8 cellular contexts compared by ENCODE assay signal in genomic region chr1:13677896-13678295, GRCh38.
"Had no signal": no experiment of that assay in that cellular context is flagged by ENCODE, and none has a peak within 500 bp of the region (broad histone marks: within the 10 kb centered on the region; RNA-seq: fewer than 3 reads in every experiment).

No MANE protein-coding gene starts in this region.

- H3K4me3 Mint-ChIP-seq: GM23338, H9, HFFc6 had no signal

- H3K4me1 Mint-ChIP-seq: GM23338, H9 had no signal

- H3K27ac Mint-ChIP-seq: GM23338, H9, HFFc6 had no signal

- ATAC-seq: GM23338, HCT116 had no signal

- DNase-seq: GM23248, GOT3, H7, H9, HCEC 1CT, HFFc6 had no signal
